Comparison of ENCODE assay signal across 8 cellular contexts in the genomic region with DNA sequence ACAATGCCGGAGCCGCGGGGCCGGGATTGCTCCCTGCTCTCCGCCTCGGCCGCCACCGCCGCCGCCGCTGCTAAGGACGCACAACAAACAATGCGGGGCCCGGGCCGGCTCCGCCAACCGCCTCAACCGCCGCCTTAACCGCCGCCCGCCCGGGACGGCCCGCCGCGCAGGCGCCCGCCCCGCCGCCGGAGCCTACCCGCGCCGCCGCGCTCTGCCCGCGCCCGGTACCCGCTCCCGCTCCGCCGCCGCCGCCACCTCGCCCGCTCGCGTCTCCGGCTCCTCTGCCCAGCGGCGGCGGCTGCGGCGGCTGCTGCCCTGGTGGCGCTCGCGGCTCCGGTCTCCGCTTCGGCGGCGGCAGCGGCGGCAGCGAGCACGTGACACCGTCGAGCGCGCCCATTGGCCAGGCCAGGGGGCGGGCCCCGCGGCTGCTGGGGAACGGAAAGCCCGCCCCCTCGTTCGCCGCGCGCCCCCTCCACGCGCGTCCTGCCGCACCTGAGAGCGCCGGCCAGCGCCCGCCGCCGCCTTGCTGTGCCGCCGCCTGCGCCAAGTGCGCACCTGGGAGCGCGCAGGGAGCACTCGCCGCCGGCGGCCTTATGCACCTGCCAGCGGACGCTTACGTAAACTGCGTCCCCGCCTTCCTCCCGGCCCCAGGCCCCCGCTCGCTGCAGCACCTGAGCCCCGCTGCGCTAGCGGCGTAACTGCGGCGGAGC. TPM values are rescaled to one million over a fixed set of nuclear protein-coding genes. Genes with fewer than 3 reads are reported as not detected.
DNase-seq lines count a peak whose midpoint lies in the region; ATAC-seq, FAIRE-seq and TF ChIP-seq lines count a peak whose summit lies in the region.

A gene (minus strand): TSS at position 347 of the 710 bp plus-strand sequence. CDS start 84,452 bp downstream, outside the sequence.

- peaks cover 0 to 8% of the 10 kb centered on the region in 2 donors for H3K4me1 ChIP-seq in kidney (ENCODE audit: control insufficient read depth in 1 of 2, insufficient read depth in 1 of 2, low read depth in 1 of 2, low read length in 2 of 2)

- peak; percentile 98 for DNase-seq in AG08396 (ENCODE audit: low spot score)
- peak; percentile 84 for DNase-seq in NCI-H2227 treated with DMSO at 0.1 percent for 48 hours (lab: John Stamatoyannopoulos, UW)
- DNase-seq in activated CD4-positive, CD25-positive, alpha-beta regulatory T cell (lab: John Stamatoyannopoulos, UW): peak; percentile 76 to 93 (median 88)
- DNase-seq in central memory CD8-positive, alpha-beta T cell (ENCODE audit: low spot score in 2 of 2): peak; percentile 86
- peak; percentile 97 for DNase-seq in kidney
- peak; percentile 89 to 91 for DNase-seq in stimulated activated CD4-positive, alpha-beta T cell treated with anti-CD3 and anti-CD28 coated beads, Interleukin-15, amount 100 ng/mL, for 1 hour (ENCODE audit: low read depth in 1 of 2, low spot score in 1 of 2)

- peak within 1 kb of the TSS; percentile 41 to 90 for H3K9ac ChIP-seq in kidney (ENCODE audit: low read length in 2 of 2)

- H3K9me3 Mint-ChIP-seq in central memory CD8-positive, alpha-beta T cell: no peaks in the 10 kb centered on the region

- peak within 1 kb of the TSS; percentile 79 to 83 for H3K27ac ChIP-seq in kidney (ENCODE audit: low read depth in 2 of 2, low read length in 2 of 2)

- peak within 1 kb of the TSS; percentile 64 to 73 for H3K4me3 ChIP-seq in kidney (ENCODE audit: low read length in 2 of 2)

- H3K36me3 Mint-ChIP-seq in central memory CD8-positive, alpha-beta T cell (ENCODE audit: insufficient read depth): peaks cover 3% of the 10 kb centered on the region

- H3K27me3 Mint-ChIP-seq in central memory CD8-positive, alpha-beta T cell: no peaks in the 10 kb centered on the region

- H3K9me3 ChIP-seq in kidney (ENCODE audit: control insufficient read depth in 1 of 2, low read length in 2 of 2): no peaks in the 10 kb centered on the region

- intact Hi-C loops in kidney (cut with DNase I): no loop called here

- H3K4me1 Mint-ChIP-seq in central memory CD8-positive, alpha-beta T cell: peaks cover 15% of the 10 kb centered on the region

- H3K27ac Mint-ChIP-seq in central memory CD8-positive, alpha-beta T cell (ENCODE audit: low read depth): peak within 1 kb of the TSS; percentile 64

- peak; percentile 22 for TF ChIP-seq CTCF in kidney (IDR thresholded peaks at IDR 0.05; ENCODE audit: borderline replicate concordance, extremely low read depth, insufficient read depth)

- FAIRE-seq in kidney (lab: Jason Lieb, UNC): no peak

- ATAC-seq in GM19023 (IDR thresholded peaks at IDR 0.05; ENCODE audit: unreplicated experiment) (peak; percentile 92), HG03196 (IDR thresholded peaks at IDR 0.05; ENCODE audit: unreplicated experiment) (peak; percentile 86)
- ATAC-seq in central memory CD8-positive, alpha-beta T cell (replicated peaks; ENCODE audit: extremely low read depth, poor library complexity, severe bottlenecking): peak; percentile 92

- peak within 1 kb of the TSS; percentile 67 for H3K4me3 Mint-ChIP-seq in central memory CD8-positive, alpha-beta T cell

- H3K36me3 ChIP-seq in kidney (ENCODE audit: control insufficient read depth in 1 of 2, insufficient read depth in 2 of 2, low read length in 2 of 2): no peaks in the 10 kb centered on the region

RNA-seq across cellular contexts. Expression of the gene that starts here (rescaled TPM):
- 30.7 TPM for total RNA-seq in kidney
- 21.6 TPM for polyA plus RNA-seq in kidney (ENCODE audit: insufficient read depth, low read depth, low replicate concordance)

Comparison
In these comparisons a context has a peak if more than half of its experiments do, and no peak if none do; other contexts are left out.
1. Peak in every context shown above with its lines: DNase-seq, ATAC-seq, H3K4me3 ChIP-seq and H3K27ac ChIP-seq.